In the genomic region with DNA sequence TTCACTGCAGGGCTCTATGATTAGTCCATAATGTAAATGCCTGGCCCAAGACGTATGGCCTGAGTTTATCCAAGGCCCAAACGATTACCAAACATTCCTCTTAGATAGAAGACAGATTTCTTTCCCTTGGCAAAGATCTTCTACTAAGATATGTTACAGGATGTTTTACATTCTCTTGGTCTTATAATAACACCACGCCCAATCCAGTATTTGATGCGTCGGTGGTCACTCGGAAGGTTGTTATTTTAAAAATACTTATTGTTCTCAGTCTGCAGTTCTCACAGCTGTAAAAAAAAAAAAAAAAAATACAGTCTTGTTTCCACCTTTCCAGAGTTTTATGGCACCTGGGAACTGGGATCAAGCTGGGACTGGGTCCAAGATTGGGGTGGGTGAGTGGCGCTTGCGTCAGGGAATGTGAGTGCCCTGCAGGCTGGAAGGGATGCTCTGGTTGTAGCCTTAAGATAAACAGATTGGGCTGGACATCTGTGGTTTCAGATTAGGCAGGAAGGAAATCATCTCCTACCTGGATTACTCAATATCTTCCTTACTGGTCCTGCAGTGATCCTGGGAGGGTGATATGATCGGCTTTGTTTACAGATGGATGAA, we compare ENCODE assay signal across 11 cellular contexts.
DNase-seq lines count a peak whose midpoint lies in the region; ATAC-seq, FAIRE-seq and TF ChIP-seq lines count a peak whose summit lies in the region.
"Had no signal": no experiment of that assay in that cellular context is flagged by ENCODE, and none has a peak within 500 bp of the region (broad histone marks: within the 10 kb centered on the region; RNA-seq: fewer than 3 reads in every experiment).

No MANE protein-coding gene starts in this region.

- H3K27ac Mint-ChIP-seq in WTC11: no peak overlapping the region
- H3K27ac Mint-ChIP-seq: activated naive CD8-positive, alpha-beta T cell treated with anti-CD3 and anti-CD28 coated beads for 36 hours had no signal

- TF ChIP-seq EP300 in SK-N-SH (IDR thresholded peaks at IDR 0.05; ENCODE audit: borderline replicate concordance in 1 of 2, low read depth in 1 of 2, low read length in 1 of 2): peak in 1 of 2 experiments; percentile 81; a peak in 2 of 4 replicates

- no peak for TF ChIP-seq RAD21 in SK-N-SH (IDR thresholded peaks at IDR 0.05; ENCODE audit: low read length)

- no peak overlapping the region for H2AFZ ChIP-seq in SK-N-SH (ENCODE audit: low read depth)

- FAIRE-seq in kidney (lab: Jason Lieb, UNC): no peak

- peaks cover 16% of the 10 kb centered on the region for H3K79me2 ChIP-seq in SK-N-SH (ENCODE audit: insufficient read depth)

- no peak for ATAC-seq in WTC11

- H3K4me1 ChIP-seq in SK-N-SH (ENCODE audit: control insufficient read depth in 1 of 2, insufficient read depth in 2 of 2, low read depth in 1 of 2, low read length in 1 of 2): peaks cover 18 to 29% of the 10 kb centered on the region in 2 experiments
- peaks cover 39% of the 10 kb centered on the region for H3K4me1 ChIP-seq in skeletal muscle satellite cell (ENCODE audit: control insufficient read depth, insufficient read depth, low read length)
- H3K4me1 ChIP-seq in kidney (ENCODE audit: control insufficient read depth in 1 of 2, insufficient read depth in 1 of 2, low read depth in 1 of 2, low read length in 2 of 2): no peaks in the 10 kb centered on the region
- H3K4me1 ChIP-seq: spleen had no signal

- H3K36me3 ChIP-seq in SK-N-SH (replicated peaks in 1 of 2; ENCODE audit: control insufficient read depth in 1 of 2, insufficient read depth in 2 of 2, low read length in 1 of 2): peaks cover 0 to 7% of the 10 kb centered on the region in 2 experiments
- no peaks in the 10 kb centered on the region for H3K36me3 ChIP-seq in skeletal muscle satellite cell (ENCODE audit: insufficient read depth, low read length)
- H3K36me3 ChIP-seq in kidney (ENCODE audit: control insufficient read depth in 1 of 2, insufficient read depth in 2 of 2, low read length in 2 of 2): no peaks in the 10 kb centered on the region
- H3K36me3 ChIP-seq: spleen had no signal

- no peaks in the 10 kb centered on the region for H3K27me3 Mint-ChIP-seq in WTC11 (ENCODE audit: low read depth)

- 13% methylated on average over 9 of the region's 9 CpGs for whole genome bisulfite sequencing in SK-N-SH (ENCODE audit: low lambda C conversion rate)

- peak overlapping the region; percentile 87 to 98 for H3K27ac ChIP-seq in SK-N-SH (ENCODE audit: low read depth in 2 of 2, low read length in 1 of 2)
- peak overlapping the region in 1 of 2 donors; percentile 67 for H3K27ac ChIP-seq in kidney (ENCODE audit: low read depth in 2 of 2, low read length in 2 of 2)
- H3K27ac ChIP-seq: spleen had no signal

- no peaks in the 10 kb centered on the region for H3K27me3 ChIP-seq in SK-N-SH (ENCODE audit: insufficient read depth)
- no peaks in the 10 kb centered on the region for H3K27me3 ChIP-seq in skeletal muscle satellite cell (ENCODE audit: control insufficient read depth, insufficient read depth, low read length)

- H4K20me1 ChIP-seq in SK-N-SH (ENCODE audit: insufficient read depth): no peaks in the 10 kb centered on the region

- H3K4me3 Mint-ChIP-seq in WTC11: no peak overlapping the region
- H3K4me3 Mint-ChIP-seq: activated naive CD8-positive, alpha-beta T cell treated with anti-CD3 and anti-CD28 coated beads for 36 hours had no signal

- peaks cover 33% of the 10 kb centered on the region for H3F3A ChIP-seq in SK-N-SH (replicated peaks; ENCODE audit: insufficient read depth)

- H3K4me2 ChIP-seq in SK-N-SH (peak overlapping the region; percentile 59), skeletal muscle satellite cell (ENCODE audit: low read length) (peak overlapping the region; percentile 70)

- DNase-seq in GM03348 (ENCODE audit: low spot score): peak; percentile 70
- DNase-seq in SK-N-SH: no peak
- DNase-seq in fibroblast of peridontal ligament (ENCODE audit: extremely low read depth): peak; percentile 96
- DNase-seq in activated effector memory CD4-positive, alpha-beta T cell treated with anti-CD3 and anti-CD28 coated beads, Interleukin-2, amount 50 U/mL, for 16 hours: no peak
- DNase-seq in kidney: no peak
- DNase-seq in WTC11 (ENCODE audit: low spot score): no peak
- no peak for DNase-seq in NCI-H2171 (lab: John Stamatoyannopoulos, UW)
- DNase-seq: activated naive CD8-positive, alpha-beta T cell treated with anti-CD3 and anti-CD28 coated beads for 36 hours; spleen; substantia nigra had no signal

- H3K4me3 ChIP-seq in SK-N-SH (ENCODE audit: low read depth in 2 of 2, low read length in 1 of 2): peak overlapping the region in 1 of 2 experiments; percentile 24; a peak in 2 of 4 replicates
- peak overlapping the region; percentile 33 for H3K4me3 ChIP-seq in skeletal muscle satellite cell (ENCODE audit: low read length)
- no peak overlapping the region for H3K4me3 ChIP-seq in kidney (ENCODE audit: low read length in 2 of 2)
- H3K4me3 ChIP-seq: spleen had no signal

- no peaks in the 10 kb centered on the region for H3K9me3 ChIP-seq in SK-N-SH
- H3K9me3 ChIP-seq in skeletal muscle satellite cell (replicated peaks; ENCODE audit: low read length): no peaks in the 10 kb centered on the region
- H3K9me3 ChIP-seq in kidney (ENCODE audit: control insufficient read depth in 1 of 2, low read length in 2 of 2): no peaks in the 10 kb centered on the region
- H3K9me3 ChIP-seq: spleen had no signal

- H3K4me1 Mint-ChIP-seq in WTC11: no peaks in the 10 kb centered on the region

- POLR2A ChIA-PET in SK-N-SH (lab: Yijun Ruan, JAX) (no interaction called here), WTC11 (lab: Charles Lee) (no interaction called here)

- peak overlapping the region; percentile 66 for H3K9ac ChIP-seq in SK-N-SH
- H3K9ac ChIP-seq in skeletal muscle satellite cell (ENCODE audit: low read depth, low read length): peak overlapping the region; percentile 85
- no peak overlapping the region for H3K9ac ChIP-seq in kidney (ENCODE audit: low read length in 2 of 2)

- no peaks in the 10 kb centered on the region for H3K9me2 ChIP-seq in SK-N-SH

- CTCF ChIA-PET in SK-N-SH (lab: Yijun Ruan, JAX) (no interaction called here), WTC11 (lab: Charles Lee) (no interaction called here)

- intact Hi-C loops in kidney (cut with DNase I): no loop called here

- TF ChIP-seq CTCF in SK-N-SH (IDR thresholded peaks at IDR 0.05): no peak
- TF ChIP-seq CTCF in kidney (IDR thresholded peaks at IDR 0.05; ENCODE audit: borderline replicate concordance, extremely low read depth, insufficient read depth): no peak
- no peak for TF ChIP-seq CTCF in WTC11 (IDR thresholded peaks at IDR 0.05)

- H3K36me3 Mint-ChIP-seq in WTC11: no peaks in the 10 kb centered on the region
- H3K36me3 Mint-ChIP-seq: activated naive CD8-positive, alpha-beta T cell treated with anti-CD3 and anti-CD28 coated beads for 36 hours had no signal

- H3K9me3 Mint-ChIP-seq in WTC11: peaks cover 19% of the 10 kb centered on the region

TF ChIP-seq in SK-N-SH, 30 proteins besides CTCF, POLR2A, EP300 and RAD21 (continues in another document):
- TF ChIP-seq TCF12 (IDR thresholded peaks at IDR 0.05) (peak; percentile 89), MXI1 (IDR thresholded peaks at IDR 0.05; ENCODE audit: low read depth, low read length) (no peak), NFIC (IDR thresholded peaks at IDR 0.05; ENCODE audit: borderline replicate concordance) (peak; percentile 69), NRF1 (IDR thresholded peaks at IDR 0.05; ENCODE audit: low read depth, low read length) (no peak), EZH2phosphoT487 (IDR thresholded peaks at IDR 0.05; ENCODE audit: borderline replicate concordance, low read depth) (no peak), FOSL2 (IDR thresholded peaks at IDR 0.05; ENCODE audit: borderline replicate concordance, low read depth) (peak; percentile 34; the same call in 1 of the 2 replicates), RXRA (IDR thresholded peaks at IDR 0.05; ENCODE audit: borderline replicate concordance, low read depth) (no peak; the same call in 1 of the 2 replicates), FOXJ3 (CRISPR knock-in tag; IDR thresholded peaks at IDR 0.05) (no peak), GATA2 (CRISPR knock-in tag; IDR thresholded peaks at IDR 0.05) (no peak), YY1 (IDR thresholded peaks at IDR 0.05; ENCODE audit: low read depth) (no peak)
- TF ChIP-seq, protein P1, sequence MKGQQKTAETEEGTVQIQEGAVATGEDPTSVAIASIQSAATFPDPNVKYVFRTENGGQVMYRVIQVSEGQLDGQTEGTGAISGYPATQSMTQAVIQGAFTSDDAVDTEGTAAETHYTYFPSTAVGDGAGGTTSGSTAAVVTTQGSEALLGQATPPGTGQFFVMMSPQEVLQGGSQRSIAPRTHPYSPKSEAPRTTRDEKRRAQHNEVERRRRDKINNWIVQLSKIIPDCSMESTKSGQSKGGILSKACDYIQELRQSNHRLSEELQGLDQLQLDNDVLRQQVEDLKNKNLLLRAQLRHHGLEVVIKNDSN (IDR thresholded peaks at IDR 0.05; ENCODE audit: borderline replicate concordance, low read depth): no peak

TF ChIP-seq in WTC11, 78 proteins besides CTCF, POLR2A, EP300 and RAD21 (continues in another document):
- TF ChIP-seq ZBTB21 (CRISPR knock-in tag; IDR thresholded peaks at IDR 0.05; ENCODE audit: borderline replicate concordance) (no peak), HMGXB4 (CRISPR knock-in tag; IDR thresholded peaks at IDR 0.05) (no peak), NFYB (CRISPR knock-in tag; conservative IDR thresholded peaks at IDR 0.05; ENCODE audit: low read depth) (no peak), TEAD4 (CRISPR knock-in tag; IDR thresholded peaks at IDR 0.05) (no peak), ZNF219 (CRISPR knock-in tag; IDR thresholded peaks at IDR 0.05; ENCODE audit: borderline replicate concordance) (no peak), CDX4 (CRISPR knock-in tag; IDR thresholded peaks at IDR 0.05; ENCODE audit: borderline replicate concordance) (no peak)

Comparison
In these comparisons a context has a peak if more than half of its experiments do, and no peak if none do; other contexts are left out.
1. DNase-seq: peak in GM03348 (single experiment) and fibroblast of peridontal ligament (single experiment); none in SK-N-SH (single experiment), activated effector memory CD4-positive, alpha-beta T cell treated with anti-CD3 and anti-CD28 coated beads, Interleukin-2, amount 50 U/mL, for 16 hours (single experiment), kidney (single experiment), WTC11 (single experiment) and NCI-H2171 (single experiment).
2. H3K9ac ChIP-seq: peak in SK-N-SH (single experiment) and skeletal muscle satellite cell (single experiment); none in kidney (0 of 2).